In the genomic region with DNA sequence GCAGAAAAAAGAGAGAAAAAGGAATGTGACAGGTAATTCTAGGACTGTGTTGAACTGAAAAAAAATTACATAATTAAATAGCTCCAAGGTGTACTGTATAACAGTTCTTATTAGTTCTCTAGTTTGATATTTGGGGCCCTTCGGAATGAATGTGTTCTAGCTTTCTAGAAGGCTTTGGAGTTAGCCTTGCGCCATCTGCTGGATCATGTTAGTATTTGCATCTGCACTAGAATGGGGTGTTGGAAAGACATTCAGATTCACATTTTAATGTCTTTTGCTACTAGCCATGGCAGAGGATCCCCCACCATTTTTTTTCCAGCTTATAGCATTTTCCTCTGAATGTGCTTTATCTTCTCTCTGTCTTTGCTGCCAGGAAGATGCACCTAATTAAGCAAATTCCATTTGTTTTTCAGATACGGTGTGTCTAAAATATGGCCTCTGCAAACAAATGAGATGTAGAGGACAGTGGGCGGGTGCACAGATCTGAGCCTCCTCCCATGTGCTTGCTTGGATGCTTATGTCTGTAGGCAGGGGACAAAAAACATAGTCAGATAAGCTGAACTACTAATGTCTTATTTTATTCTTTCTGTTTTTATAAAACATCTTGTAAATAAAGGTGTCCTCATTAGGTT, we compare ENCODE assay signal across 8 cellular contexts.
DNase-seq lines count a peak whose midpoint lies in the region; ATAC-seq lines count a peak whose summit lies in the region.

No MANE protein-coding gene starts in this region.

- H2AFZ ChIP-seq in trophoblast cell (ENCODE audit: insufficient read depth, low read length, poor library complexity): no peak overlapping the region

- H3K4me1 ChIP-seq in NT2/D1 (ENCODE audit: insufficient read depth, insufficient read length) (no peaks in the 10 kb centered on the region), trophoblast cell (ENCODE audit: control insufficient read depth in 1 of 2, insufficient read depth in 2 of 2, low read length in 2 of 2) (peaks cover 4 to 5% of the 10 kb centered on the region in 2 experiments)

- no peaks in the 10 kb centered on the region for H3K9me3 ChIP-seq in NT2/D1 (ENCODE audit: insufficient read depth, low read length)
- H3K9me3 ChIP-seq in trophoblast cell (ENCODE audit: insufficient read depth, low read depth, low read length): no peaks in the 10 kb centered on the region

- no peak overlapping the region for H3K27ac Mint-ChIP-seq in activated T-helper 17 cell treated with anti-CD3 and anti-CD28 coated beads, Interleukin-2, amount 50 U/mL, for 72 hours

- no peaks in the 10 kb centered on the region for H3K27me3 ChIP-seq in NT2/D1 (ENCODE audit: insufficient read depth, insufficient read length)
- no peaks in the 10 kb centered on the region for H3K27me3 ChIP-seq in trophoblast cell (ENCODE audit: insufficient read depth, low read length)

- no peak overlapping the region for H3K4ac ChIP-seq in trophoblast cell (ENCODE audit: low read depth, low read length)

- H3K9ac ChIP-seq in NT2/D1 (ENCODE audit: insufficient read length, low read depth): no peak overlapping the region
- no peak overlapping the region for H3K9ac ChIP-seq in trophoblast cell (ENCODE audit: low read length)

- WGBS in trophoblast cell (ENCODE audit: extremely low coverage, insufficient coverage, insufficient read length): no CpG with 5 or more reads among the region's 4 CpGs

- no peak overlapping the region for H3K27ac ChIP-seq in trophoblast cell (ENCODE audit: low read depth, low read length)

- H3K79me1 ChIP-seq in trophoblast cell (ENCODE audit: low read length): peaks cover 4% of the 10 kb centered on the region

- peak; percentile 81 for ATAC-seq in GM21526 (IDR thresholded peaks at IDR 0.05; ENCODE audit: low FRiP score, unreplicated experiment)
- ATAC-seq in activated T-helper 17 cell treated with anti-CD3 and anti-CD28 coated beads, Interleukin-2, amount 50 U/mL, for 72 hours (replicated peaks): peak; percentile 57

- H4K91ac ChIP-seq in trophoblast cell (ENCODE audit: low read depth, low read length): peak overlapping the region; percentile 37

- H3K4me1 Mint-ChIP-seq in activated T-helper 17 cell treated with anti-CD3 and anti-CD28 coated beads, Interleukin-2, amount 50 U/mL, for 72 hours: no peaks in the 10 kb centered on the region

- H3K36me3 ChIP-seq in NT2/D1 (ENCODE audit: insufficient read depth, insufficient read length, low read length): no peaks in the 10 kb centered on the region
- H3K36me3 ChIP-seq in trophoblast cell (ENCODE audit: control insufficient read depth in 1 of 2, insufficient read depth in 2 of 2, low read length in 2 of 2): no peaks in the 10 kb centered on the region

- peak overlapping the region; percentile 60 for H4K8ac ChIP-seq in trophoblast cell (ENCODE audit: low read depth, low read length)

- H3K4me3 ChIP-seq in NT2/D1 (ENCODE audit: insufficient read length, low read depth) (no peak overlapping the region), trophoblast cell (ENCODE audit: low read depth, low read length) (no peak overlapping the region)

- no peak overlapping the region for H3K4me2 ChIP-seq in trophoblast cell (ENCODE audit: low read length)

- no peak overlapping the region for H2AK5ac ChIP-seq in trophoblast cell (ENCODE audit: low read length)

- peak overlapping the region; percentile 76 for H2BK120ac ChIP-seq in trophoblast cell (ENCODE audit: insufficient read depth, low read length, poor library complexity)

- H3K27me3 Mint-ChIP-seq in activated T-helper 17 cell treated with anti-CD3 and anti-CD28 coated beads, Interleukin-2, amount 50 U/mL, for 72 hours: peaks cover 16% of the 10 kb centered on the region

- no peaks in the 10 kb centered on the region for H3K9me3 Mint-ChIP-seq in activated T-helper 17 cell treated with anti-CD3 and anti-CD28 coated beads, Interleukin-2, amount 50 U/mL, for 72 hours

- no peak overlapping the region for H3K4me3 Mint-ChIP-seq in activated T-helper 17 cell treated with anti-CD3 and anti-CD28 coated beads, Interleukin-2, amount 50 U/mL, for 72 hours

- no peak overlapping the region for H2BK5ac ChIP-seq in trophoblast cell (ENCODE audit: low read depth, low read length, poor library complexity)

- no peak overlapping the region for H3K23ac ChIP-seq in trophoblast cell (ENCODE audit: low read length)

- DNase-seq in ELR (ENCODE audit: low read depth) (peak; percentile 76), HT1080 (ENCODE audit: low read depth) (peak; percentile 51), NT2/D1 (ENCODE audit: low read depth, low spot score) (peak; percentile 80), globus pallidus (ENCODE audit: low spot score) (peak; percentile 79), trophoblast cell (peak; percentile 27 to 82), OCI-M2 (lab: John Stamatoyannopoulos, UW; ENCODE audit: unreplicated experiment) (no peak)

- no peak overlapping the region for H4K12ac ChIP-seq in trophoblast cell (ENCODE audit: low read depth, low read length)

- H3K79me2 ChIP-seq in trophoblast cell (ENCODE audit: control insufficient read depth, insufficient read depth, low read length, poor library complexity): peaks cover 2% of the 10 kb centered on the region

- no peak overlapping the region for H3K18ac ChIP-seq in trophoblast cell (ENCODE audit: low read length)

- H3K14ac ChIP-seq in trophoblast cell (ENCODE audit: low read length): no peak overlapping the region

- H2BK12ac ChIP-seq in trophoblast cell (ENCODE audit: low read length): no peak overlapping the region

- H3K36me3 Mint-ChIP-seq in activated T-helper 17 cell treated with anti-CD3 and anti-CD28 coated beads, Interleukin-2, amount 50 U/mL, for 72 hours (ENCODE audit: low read depth): no peaks in the 10 kb centered on the region
